8 cellular contexts compared by ENCODE assay signal in genomic region chr4:6087669-6088068, GRCh38.
A peak's percentile ranks its signal among the peaks of the same experiment; 100 is the strongest.
DNase-seq lines count a peak whose midpoint lies in the region; ATAC-seq and TF ChIP-seq lines count a peak whose summit lies in the region.

No MANE protein-coding gene starts in this region.

- H3K4me2 ChIP-seq in GM23338 = no peak overlapping the region

- H3K36me3 ChIP-seq in GM23338 (ENCODE audit: insufficient read depth) (0 out of 2 replicates have a peak, but pooled peaks cover 4% of the 10 kb centered on the region), endodermal cell (ENCODE audit: control insufficient read depth, insufficient read depth, low read length) (peaks cover 18% of the 10 kb centered on the region)

- no peak overlapping the region for H3K27ac ChIP-seq in GM23338 (ENCODE audit: low read depth)
- H3K27ac ChIP-seq in endodermal cell (ENCODE audit: low read depth, low read length) = no peak overlapping the region

- peaks cover 6% of the 10 kb centered on the region; the same call in 1 of the 3 replicates for H3K9me3 Mint-ChIP-seq in GM23338
- peaks cover 1% of the 10 kb centered on the region for H3K9me3 Mint-ChIP-seq in endodermal cell

- no peak overlapping the region for H2AFZ ChIP-seq in GM23338

- H3K4me3 ChIP-seq in GM23338 = no peak overlapping the region
- no peak overlapping the region for H3K4me3 ChIP-seq in endodermal cell (ENCODE audit: low read length)

- no peaks in the 10 kb centered on the region for H3K79me2 ChIP-seq in GM23338 (replicated peaks; ENCODE audit: insufficient read depth)

- H3K4me1 ChIP-seq in GM23338 (ENCODE audit: insufficient read depth) (peaks cover 9% of the 10 kb centered on the region), endodermal cell (ENCODE audit: control insufficient read depth, insufficient read depth, low read length) (no peaks in the 10 kb centered on the region)

- H3K4me3 Mint-ChIP-seq in GM23338 (no peak overlapping the region), endodermal cell (no peak overlapping the region)

- WGBS in endodermal cell (ENCODE audit: insufficient coverage in 1 of 2, insufficient read length in 1 of 2), 2 experiments = 41 to 70% methylated on average over 1 to 2 of the region's 2 CpGs

- no peak overlapping the region for H3K27ac Mint-ChIP-seq in GM23338
- no peak overlapping the region for H3K27ac Mint-ChIP-seq in endodermal cell

- H3K27me3 ChIP-seq in GM23338 (ENCODE audit: insufficient read depth) = no peaks in the 10 kb centered on the region
- H3K27me3 ChIP-seq in endodermal cell (ENCODE audit: control insufficient read depth, insufficient read depth, low read length, poor library complexity, severe bottlenecking) = no peaks in the 10 kb centered on the region

- peaks cover 7% of the 10 kb centered on the region for H3K9me3 ChIP-seq in endodermal cell (ENCODE audit: control insufficient read depth, low read length)

- H4K20me1 ChIP-seq in GM23338 (replicated peaks; ENCODE audit: insufficient read depth) = no peaks in the 10 kb centered on the region

- no peak overlapping the region for H3K9ac ChIP-seq in endodermal cell (ENCODE audit: extremely low read depth, low read length, poor library complexity, severe bottlenecking)

- H3K36me3 Mint-ChIP-seq in GM23338 (ENCODE audit: low read depth) (peaks cover 16% of the 10 kb centered on the region), endodermal cell (ENCODE audit: low read depth) (peaks cover 17% of the 10 kb centered on the region)

- ATAC-seq in GM23338 (peak; percentile 95), HG02610 (IDR thresholded peaks at IDR 0.05; ENCODE audit: unreplicated experiment) (no peak), HG02642 (IDR thresholded peaks at IDR 0.05; ENCODE audit: poor library complexity, unreplicated experiment) (no peak)

- DNase-seq in GM23338 (ENCODE audit: low spot score) (peak; percentile 86), NCI-H2196 treated with DMSO at 0.1 percent for 48 hours (lab: John Stamatoyannopoulos, UW; ENCODE audit: unreplicated experiment) (peak; percentile 29), endodermal cell (peak; percentile 89), occipital lobe (lab: John Stamatoyannopoulos, UW) (peak; percentile 23), GM19238 (ENCODE audit: insufficient read length, low spot score) (no peak)
- DNase-seq in effector CD4-positive, alpha-beta T cell = no peak

- H3K27me3 Mint-ChIP-seq in GM23338 (ENCODE audit: insufficient read depth, low read depth, poor library complexity) (peaks cover 4% of the 10 kb centered on the region), endodermal cell (ENCODE audit: insufficient read depth) (peaks cover 2% of the 10 kb centered on the region)

- H3K9me2 ChIP-seq in GM23338 (ENCODE audit: insufficient read depth) = no peaks in the 10 kb centered on the region

- H3K4me1 Mint-ChIP-seq in GM23338 = peaks cover 22% of the 10 kb centered on the region
- no peaks in the 10 kb centered on the region for H3K4me1 Mint-ChIP-seq in endodermal cell

- H3F3A ChIP-seq in GM23338 (replicated peaks; ENCODE audit: low read depth) = no peaks in the 10 kb centered on the region

- TF ChIP-seq CTCF in GM23338 (conservative IDR thresholded peaks at IDR 0.05; ENCODE audit: low read depth in 2 of 2) = peak; percentile 75 to 90
- TF ChIP-seq CTCF in endodermal cell (conservative IDR thresholded peaks at IDR 0.05) = peak; percentile 87

TF ChIP-seq in GM23338, 12 proteins besides CTCF, POLR2A, EP300 and RAD21 (continues in another document):
- TF ChIP-seq EZH2phosphoT487 (IDR thresholded peaks at IDR 0.05; ENCODE audit: unreplicated experiment) (no peak), JUNB (IDR thresholded peaks at IDR 0.05; ENCODE audit: unreplicated experiment) (no peak), EZH2 (IDR thresholded peaks at IDR 0.05; ENCODE audit: low read depth, unreplicated experiment) (no peak), NANOG (IDR thresholded peaks at IDR 0.05; ENCODE audit: borderline replicate concordance) (no peak), CREB1 (CRISPR knock-in tag; IDR thresholded peaks at IDR 0.05; ENCODE audit: low read depth) (no peak), REST (IDR thresholded peaks at IDR 0.05; ENCODE audit: unreplicated experiment) (no peak), STAT1 (IDR thresholded peaks at IDR 0.05; ENCODE audit: unreplicated experiment) (no peak), POLR2AphosphoS5 (IDR thresholded peaks at IDR 0.05; ENCODE audit: low read depth) (no peak), ZNF114 (CRISPR knock-in tag; IDR thresholded peaks at IDR 0.05) (no peak), ETS1 (IDR thresholded peaks at IDR 0.05) (no peak), ZNF331 (CRISPR knock-in tag; IDR thresholded peaks at IDR 0.05; ENCODE audit: low read depth) (no peak)

Comparison
In these comparisons a context has a peak if more than half of its experiments do, and no peak if none do; other contexts are left out.
1. DNase-seq: peak in GM23338 (single experiment), NCI-H2196 treated with DMSO at 0.1 percent for 48 hours (single experiment), endodermal cell (single experiment) and occipital lobe (single experiment); none in effector CD4-positive, alpha-beta T cell (single experiment) and GM19238 (single experiment).